8 cellular contexts compared by ENCODE assay signal in the genomic region with DNA sequence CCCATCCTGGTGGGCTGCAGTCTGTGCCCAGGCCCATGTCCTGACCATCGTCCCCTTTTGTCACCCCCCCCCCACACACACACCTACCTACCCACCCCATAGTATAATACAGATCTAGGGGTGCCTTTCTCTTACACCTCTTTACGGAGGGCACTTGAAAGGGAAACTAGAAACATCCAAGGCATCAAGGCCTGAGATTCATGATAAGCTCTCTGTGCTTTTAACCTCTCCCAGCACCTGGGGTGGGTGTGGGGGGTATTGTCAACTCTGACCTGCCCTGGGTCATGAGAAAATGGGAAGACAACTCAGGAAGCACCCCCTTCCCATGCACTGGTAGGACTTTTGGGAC. TPM values are rescaled to one million over a fixed set of nuclear protein-coding genes. Genes with fewer than 3 reads are reported as not detected.
A peak's percentile ranks its signal among the peaks of the same experiment; 100 is the strongest.
DNase-seq lines count a peak whose midpoint lies in the region; ATAC-seq, FAIRE-seq and TF ChIP-seq lines count a peak whose summit lies in the region.

No MANE protein-coding gene starts in this region.

- H3K4me3 ChIP-seq in right atrium auricular region (peak overlapping the region; percentile 82 to 83), bronchial epithelial cell (ENCODE audit: low read depth, low read length) (peak overlapping the region; percentile 99), mucosa of rectum (ENCODE audit: low read length in 2 of 2) (peak overlapping the region; percentile 72 to 78), vagina (peak overlapping the region; percentile 69 to 99)

- H3K27me3 ChIP-seq in right atrium auricular region = no peaks in the 10 kb centered on the region
- no peaks in the 10 kb centered on the region for H3K27me3 ChIP-seq in bronchial epithelial cell (ENCODE audit: control insufficient read depth, insufficient read depth, low read length)
- no peaks in the 10 kb centered on the region for H3K27me3 ChIP-seq in mucosa of rectum (ENCODE audit: control insufficient read depth in 2 of 2, insufficient read depth in 2 of 2, low read length in 2 of 2)
- H3K27me3 ChIP-seq in vagina = no peaks in the 10 kb centered on the region

- H3K27ac ChIP-seq in right atrium auricular region = peak overlapping the region; percentile 95 to 99
- peak overlapping the region; percentile 86 to 87 for H3K27ac ChIP-seq in mucosa of rectum (ENCODE audit: low read depth in 2 of 2, low read length in 2 of 2)
- H3K27ac ChIP-seq in vagina = peak overlapping the region; percentile 90

- no peak for FAIRE-seq in bronchial epithelial cell (lab: Jason Lieb, UNC)

- peak overlapping the region; percentile 63 to 84 for H3K9ac ChIP-seq in mucosa of rectum (ENCODE audit: low read depth in 1 of 2, low read length in 2 of 2)

- no peak for TF ChIP-seq POLR2A in vagina (IDR thresholded peaks at IDR 0.05)

- H3K4me1 ChIP-seq in right atrium auricular region (peaks cover 0 to 49% of the 10 kb centered on the region in 2 donors), mucosa of rectum (ENCODE audit: control insufficient read depth in 2 of 2, insufficient read depth in 2 of 2, low read length in 2 of 2) (peaks cover 13 to 15% of the 10 kb centered on the region in 2 donors), vagina (peaks cover 58% of the 10 kb centered on the region)

- intact Hi-C loops in Right ventricle myocardium superior (cut with DNase I) = no loop called here
- intact Hi-C loops in vagina (cut with DNase I) = no loop called here

- H3K36me3 ChIP-seq in right atrium auricular region (no peaks in the 10 kb centered on the region), bronchial epithelial cell (ENCODE audit: control insufficient read depth, insufficient read depth, low read length) (peaks cover 7% of the 10 kb centered on the region), mucosa of rectum (ENCODE audit: control insufficient read depth in 2 of 2, insufficient read depth in 2 of 2, low read length in 2 of 2) (peaks cover 3 to 8% of the 10 kb centered on the region in 2 donors), vagina (no peaks in the 10 kb centered on the region)

- DNase-seq in right atrium auricular region (ENCODE audit: low spot score) (no peak), Right ventricle myocardium superior (no peak), bronchial epithelial cell (ENCODE audit: low read depth) (no peak), vagina (ENCODE audit: extremely low spot score in 2 of 2) (no peak), DMS153 treated with DMSO at 0.1 percent for 48 hours (lab: John Stamatoyannopoulos, UW; ENCODE audit: unreplicated experiment) (no peak), anterior cingulate cortex (lab: John Stamatoyannopoulos, UW) (no peak), NCI-H1930 (lab: John Stamatoyannopoulos, UW) (no peak)

- no peaks in the 10 kb centered on the region for H3K9me3 ChIP-seq in right atrium auricular region
- H3K9me3 ChIP-seq in mucosa of rectum (ENCODE audit: control insufficient read depth in 2 of 2, low read length in 2 of 2) = no peaks in the 10 kb centered on the region
- H3K9me3 ChIP-seq in vagina = no peaks in the 10 kb centered on the region

- no peak for ATAC-seq in Right ventricle myocardium superior (ENCODE audit: poor library complexity)

- TF ChIP-seq CTCF in right atrium auricular region (IDR thresholded peaks at IDR 0.05) = no peak
- no peak for TF ChIP-seq CTCF in bronchial epithelial cell (IDR thresholded peaks at IDR 0.05; ENCODE audit: insufficient read depth, low read length, severe bottlenecking)
- no peak for TF ChIP-seq CTCF in vagina (IDR thresholded peaks at IDR 0.05)

RNA-seq across cellular contexts. Expression of gene BICRA, which starts 1.6 kb away (rescaled TPM):
- 10 to 100 TPM in 1 of 2 donors, 1 to 10 TPM in 1; 7.0 to 12.6 TPM for total RNA-seq in right atrium auricular region
- total RNA-seq in Right ventricle myocardium superior = 7.2 TPM
- total RNA-seq in bronchial epithelial cell = 2.9 and 4.5 TPM in 2 replicates
- total RNA-seq in vagina = 5.2 TPM

RNA-seq across cellular contexts. Expression of gene ZNF541, which starts 37.6 kb away (rescaled TPM):
- total RNA-seq in right atrium auricular region (under 1 TPM in 1 of 2 donors, not detected in 1; 0.20 TPM), Right ventricle myocardium superior (0.35 TPM), bronchial epithelial cell (not detected in 2 replicates), vagina (not detected)
